In genomic region chr5:133421806-133422205, GRCh38 we compare ENCODE assay signal across 15 cellular contexts.
DNase-seq lines count a peak whose midpoint lies in the region; ATAC-seq and TF ChIP-seq lines count a peak whose summit lies in the region.
"Had no signal": no experiment of that assay in that cellular context is flagged by ENCODE, and none has a peak within 500 bp of the region (broad histone marks: within the 10 kb centered on the region; RNA-seq: fewer than 3 reads in every experiment).

No MANE protein-coding gene starts in this region.

- no peak overlapping the region for H2BK5ac ChIP-seq in trophoblast cell (ENCODE audit: low read depth, low read length, poor library complexity)

- 41% methylated on average over 5 of the region's 5 CpGs for WGBS in SK-N-SH (ENCODE audit: low lambda C conversion rate)
- 80 to 86% methylated on average over 4 to 5 of the region's 5 CpGs for WGBS in endodermal cell (ENCODE audit: insufficient coverage in 1 of 2, insufficient read length in 1 of 2), 2 experiments
- WGBS in trophoblast cell (ENCODE audit: extremely low coverage, insufficient coverage, insufficient read length) = 100% methylated on average over 1 of the region's 5 CpGs

- TF ChIP-seq RAD21 in SK-N-SH (IDR thresholded peaks at IDR 0.05; ENCODE audit: low read length) = no peak

- H3K36me3 Mint-ChIP-seq in endodermal cell (ENCODE audit: low read depth) = no peaks in the 10 kb centered on the region
- no peaks in the 10 kb centered on the region for H3K36me3 Mint-ChIP-seq in activated CD4-positive, alpha-beta T cell treated with anti-CD3 and anti-CD28 coated beads for 36 hours (ENCODE audit: low read depth)
- H3K36me3 Mint-ChIP-seq: CD4-positive, alpha-beta memory T cell had no signal

- ATAC-seq in SK-N-SH treated with all-trans-retinoic acid at 6 μM for 48 hours = no peak
- ATAC-seq in activated CD4-positive, alpha-beta T cell treated with anti-CD3 and anti-CD28 coated beads for 36 hours = no peak

- H3K4me2 ChIP-seq in SK-N-SH = no peak overlapping the region
- H3K4me2 ChIP-seq in KMS-11 = no peak overlapping the region
- H3K4me2 ChIP-seq in trophoblast cell (ENCODE audit: low read length) = no peak overlapping the region

- CTCF ChIA-PET in SK-N-SH (lab: Yijun Ruan, JAX) = interaction anchor here (0.8 to 7.0 kb wide), 41 partner anchors 8 to 558 kb away, joined by 3 to 137 read pairs (median 4); partner anchors contain the start of genes C5orf15 and FSTL4
- CTCF ChIA-PET in activated CD4-positive, alpha-beta T cell treated with anti-CD3 and anti-CD28 coated beads for 36 hours (lab: Charles Lee) = interaction anchor here (0.5 to 1.3 kb wide), 4 partner anchors 19 to 450 kb away, joined by 3 to 5 read pairs (median 3); no protein-coding TSS in a partner anchor

- H3K27ac ChIP-seq in SK-N-SH (ENCODE audit: low read depth in 2 of 2, low read length in 1 of 2) = no peak overlapping the region
- H3K27ac ChIP-seq in KMS-11 = no peak overlapping the region
- H3K27ac ChIP-seq in endodermal cell (ENCODE audit: low read depth, low read length) = no peak overlapping the region
- H3K27ac ChIP-seq in trophoblast cell (ENCODE audit: low read depth, low read length) = no peak overlapping the region

- no peak overlapping the region for H2BK120ac ChIP-seq in trophoblast cell (ENCODE audit: insufficient read depth, low read length, poor library complexity)

- H3K27ac Mint-ChIP-seq in endodermal cell = no peak overlapping the region
- H3K27ac Mint-ChIP-seq in activated CD4-positive, alpha-beta T cell treated with anti-CD3 and anti-CD28 coated beads for 36 hours = no peak overlapping the region
- H3K27ac Mint-ChIP-seq: B cell had no signal

- H3K9me2 ChIP-seq in SK-N-SH = no peaks in the 10 kb centered on the region

- H3K4me3 Mint-ChIP-seq in endodermal cell = no peak overlapping the region
- no peak overlapping the region for H3K4me3 Mint-ChIP-seq in activated CD4-positive, alpha-beta T cell treated with anti-CD3 and anti-CD28 coated beads for 36 hours
- H3K4me3 Mint-ChIP-seq: B cell; CD4-positive, alpha-beta memory T cell had no signal

- no peaks in the 10 kb centered on the region for H3F3A ChIP-seq in SK-N-SH (replicated peaks; ENCODE audit: insufficient read depth)

- no peaks in the 10 kb centered on the region for H3K79me1 ChIP-seq in trophoblast cell (ENCODE audit: low read length)

- POLR2A ChIA-PET in SK-N-SH (lab: Yijun Ruan, JAX) = no interaction called here
- POLR2A ChIA-PET in activated CD4-positive, alpha-beta T cell treated with anti-CD3 and anti-CD28 coated beads for 36 hours (lab: Charles Lee) = no interaction called here

- H4K12ac ChIP-seq in trophoblast cell (ENCODE audit: low read depth, low read length) = no peak overlapping the region

- peak overlapping the region; percentile 61 for H3K23ac ChIP-seq in trophoblast cell (ENCODE audit: low read length)

- peaks cover 19% of the 10 kb centered on the region for H3K4me1 Mint-ChIP-seq in endodermal cell
- peaks cover 9% of the 10 kb centered on the region for H3K4me1 Mint-ChIP-seq in activated CD4-positive, alpha-beta T cell treated with anti-CD3 and anti-CD28 coated beads for 36 hours

- intact Hi-C loops in activated CD4-positive, alpha-beta T cell treated with anti-CD3 and anti-CD28 coated beads for 36 hours (cut with DNase I, micrococcal nuclease) = loop anchor here (2.0 to 10.0 kb wide), 3 partner anchors 190 to 523 kb away; partner anchors contain the start of gene FSTL4 (in 1 of the 2)

- H3K27me3 ChIP-seq in SK-N-SH (ENCODE audit: insufficient read depth) = no peaks in the 10 kb centered on the region; the same call in 1 of the 2 replicates
- H3K27me3 ChIP-seq in KMS-11 (ENCODE audit: insufficient read depth, low read depth) = no peaks in the 10 kb centered on the region
- H3K27me3 ChIP-seq in endodermal cell (ENCODE audit: control insufficient read depth, insufficient read depth, low read length, poor library complexity, severe bottlenecking) = peaks cover 13% of the 10 kb centered on the region
- H3K27me3 ChIP-seq in trophoblast cell (ENCODE audit: insufficient read depth, low read length) = no peaks in the 10 kb centered on the region

- no peak for DNase-seq in SK-N-SH
- DNase-seq in endodermal cell = no peak
- DNase-seq in trophoblast cell = no peak
- no peak for DNase-seq in NCI-H2081 (lab: John Stamatoyannopoulos, UW)
- no peak for DNase-seq in activated CD4-positive, alpha-beta T cell treated with anti-CD3 and anti-CD28 coated beads for 36 hours
- no peak for DNase-seq in SKM-1 treated with dmso at 0.1 percent for 144 hours (lab: John Stamatoyannopoulos, UW; ENCODE audit: unreplicated experiment)
- DNase-seq: C1 segment of cervical spinal cord; CD4-positive, alpha-beta memory T cell; DMS79; GOT3 had no signal

- TF ChIP-seq CTCF in SK-N-SH (IDR thresholded peaks at IDR 0.05) (0 out of 2 replicates have a peak, but pooled peaks have one; percentile 2), KMS-11 (conservative IDR thresholded peaks at IDR 0.05; ENCODE audit: low read depth, low read length) (0 out of 2 replicates have a peak, but pooled peaks have one; percentile 23), endodermal cell (conservative IDR thresholded peaks at IDR 0.05) (peak; percentile 1)

- H3K9me3 ChIP-seq in SK-N-SH (no peaks in the 10 kb centered on the region), endodermal cell (ENCODE audit: control insufficient read depth, low read length) (peaks cover 7% of the 10 kb centered on the region), trophoblast cell (ENCODE audit: insufficient read depth, low read depth, low read length) (no peaks in the 10 kb centered on the region)
- H3K9me3 ChIP-seq: HAP-1 had no signal

- TF ChIP-seq EP300 in SK-N-SH (IDR thresholded peaks at IDR 0.05; ENCODE audit: borderline replicate concordance in 1 of 2, low read depth in 1 of 2, low read length in 1 of 2) = no peak

- no peak overlapping the region for H2AFZ ChIP-seq in SK-N-SH (ENCODE audit: low read depth)
- H2AFZ ChIP-seq in KMS-11 (ENCODE audit: low read depth) = no peak overlapping the region
- H2AFZ ChIP-seq in trophoblast cell (ENCODE audit: insufficient read depth, low read length, poor library complexity) = no peak overlapping the region

- no peak overlapping the region for H3K4me3 ChIP-seq in SK-N-SH (ENCODE audit: low read depth in 2 of 2, low read length in 1 of 2)
- no peak overlapping the region for H3K4me3 ChIP-seq in KMS-11 (IDR thresholded peaks at IDR 0.05; ENCODE audit: insufficient read depth, low read depth, low read length)
- no peak overlapping the region for H3K4me3 ChIP-seq in endodermal cell (ENCODE audit: low read length)
- no peak overlapping the region for H3K4me3 ChIP-seq in trophoblast cell (ENCODE audit: low read depth, low read length)
- H3K4me3 ChIP-seq: GM12878, HAP-1 had no signal

- H3K9me3 Mint-ChIP-seq in endodermal cell = peaks cover 3% of the 10 kb centered on the region
- H3K9me3 Mint-ChIP-seq in activated CD4-positive, alpha-beta T cell treated with anti-CD3 and anti-CD28 coated beads for 36 hours (ENCODE audit: low read depth) = no peaks in the 10 kb centered on the region
- H3K9me3 Mint-ChIP-seq: CD4-positive, alpha-beta memory T cell had no signal

- no peak overlapping the region for H2BK12ac ChIP-seq in trophoblast cell (ENCODE audit: low read length)

- H3K4me1 ChIP-seq in SK-N-SH (ENCODE audit: control insufficient read depth in 1 of 2, insufficient read depth in 2 of 2, low read depth in 1 of 2, low read length in 1 of 2) = no peaks in the 10 kb centered on the region; a peak in 1 of 4 replicates
- H3K4me1 ChIP-seq in KMS-11 (ENCODE audit: low read depth, poor library complexity, severe bottlenecking) = no peaks in the 10 kb centered on the region
- no peaks in the 10 kb centered on the region for H3K4me1 ChIP-seq in endodermal cell (ENCODE audit: control insufficient read depth, insufficient read depth, low read length)
- H3K4me1 ChIP-seq in trophoblast cell (ENCODE audit: control insufficient read depth in 1 of 2, insufficient read depth in 2 of 2, low read length in 2 of 2) = no peaks in the 10 kb centered on the region
- H3K4me1 ChIP-seq: HAP-1 had no signal

- no peak overlapping the region for H3K18ac ChIP-seq in trophoblast cell (ENCODE audit: low read length)

- H4K8ac ChIP-seq in trophoblast cell (ENCODE audit: low read depth, low read length) = no peak overlapping the region

- H3K79me2 ChIP-seq in SK-N-SH (ENCODE audit: insufficient read depth) = no peaks in the 10 kb centered on the region
- H3K79me2 ChIP-seq in KMS-11 (ENCODE audit: insufficient read depth, low read depth) = no peaks in the 10 kb centered on the region
- H3K79me2 ChIP-seq in trophoblast cell (ENCODE audit: control insufficient read depth, insufficient read depth, low read length, poor library complexity) = no peaks in the 10 kb centered on the region

- no peaks in the 10 kb centered on the region for H3K36me3 ChIP-seq in SK-N-SH (replicated peaks in 1 of 2; ENCODE audit: control insufficient read depth in 1 of 2, insufficient read depth in 2 of 2, low read length in 1 of 2)
- no peaks in the 10 kb centered on the region for H3K36me3 ChIP-seq in KMS-11 (ENCODE audit: insufficient read depth)
- no peaks in the 10 kb centered on the region for H3K36me3 ChIP-seq in endodermal cell (ENCODE audit: control insufficient read depth, insufficient read depth, low read length)
- no peaks in the 10 kb centered on the region for H3K36me3 ChIP-seq in trophoblast cell (ENCODE audit: control insufficient read depth in 1 of 2, insufficient read depth in 2 of 2, low read length in 2 of 2)
- H3K36me3 ChIP-seq: HAP-1 had no signal

- no peak overlapping the region for H2AK5ac ChIP-seq in trophoblast cell (ENCODE audit: low read length)

- no peak overlapping the region for H3K14ac ChIP-seq in trophoblast cell (ENCODE audit: low read length)

- no peak overlapping the region for H4K91ac ChIP-seq in trophoblast cell (ENCODE audit: low read depth, low read length)

- peaks cover 23% of the 10 kb centered on the region for H3K27me3 Mint-ChIP-seq in endodermal cell (ENCODE audit: insufficient read depth)
- H3K27me3 Mint-ChIP-seq in activated CD4-positive, alpha-beta T cell treated with anti-CD3 and anti-CD28 coated beads for 36 hours = peaks cover 15% of the 10 kb centered on the region

- no peak overlapping the region for H3K9ac ChIP-seq in SK-N-SH
- no peak overlapping the region for H3K9ac ChIP-seq in KMS-11
- H3K9ac ChIP-seq in endodermal cell (ENCODE audit: extremely low read depth, low read length, poor library complexity, severe bottlenecking) = no peak overlapping the region
- no peak overlapping the region for H3K9ac ChIP-seq in trophoblast cell (ENCODE audit: low read length)

- H4K20me1 ChIP-seq in SK-N-SH (ENCODE audit: insufficient read depth) (no peaks in the 10 kb centered on the region), KMS-11 (ENCODE audit: insufficient read depth) (no peaks in the 10 kb centered on the region)

- H3K4ac ChIP-seq in trophoblast cell (ENCODE audit: low read depth, low read length) = no peak overlapping the region

TF ChIP-seq in SK-N-SH, 30 proteins besides CTCF, POLR2A, EP300 and RAD21 (continues in another document):
- TF ChIP-seq SIN3A (IDR thresholded peaks at IDR 0.05; ENCODE audit: borderline replicate concordance, low read depth, low read length) (no peak), NFIC (IDR thresholded peaks at IDR 0.05; ENCODE audit: borderline replicate concordance) (no peak)

TF ChIP-seq in SK-N-SH treated with all-trans-retinoic acid at 6 μM for 48 hours, 23 proteins besides CTCF, POLR2A, EP300 and RAD21 (continues in another document):
- no peak for TF ChIP-seq ZFP3 (CRISPR knock-in tag; IDR thresholded peaks at IDR 0.05)
